In genomic region chr16:15604460-15605390, GRCh38 we compare ENCODE assay signal across 13 cellular contexts. TPM values are rescaled to one million over a fixed set of nuclear protein-coding genes. Genes with fewer than 3 reads are reported as not detected.
DNase-seq lines count a peak whose midpoint lies in the region; ATAC-seq lines count a peak whose summit lies in the region.
"Had no signal": no experiment of that assay in that cellular context is flagged by ENCODE, and none has a peak within 500 bp of the region (broad histone marks: within the 10 kb centered on the region; RNA-seq: fewer than 3 reads in every experiment).

No MANE protein-coding gene starts in this region.

- no peak overlapping the region for H3K4me3 Mint-ChIP-seq in IgD-negative memory B cell
- H3K4me3 Mint-ChIP-seq in activated naive CD8-positive, alpha-beta T cell treated with anti-CD3 and anti-CD28 coated beads for 36 hours = no peak overlapping the region
- H3K4me3 Mint-ChIP-seq: CD8-positive, alpha-beta memory T cell; nephron had no signal

- H3K36me3 Mint-ChIP-seq in IgD-negative memory B cell = no peaks in the 10 kb centered on the region
- H3K36me3 Mint-ChIP-seq in activated naive CD8-positive, alpha-beta T cell treated with anti-CD3 and anti-CD28 coated beads for 36 hours = peaks cover 31% of the 10 kb centered on the region

- H3K27me3 Mint-ChIP-seq in IgD-negative memory B cell = no peaks in the 10 kb centered on the region
- no peaks in the 10 kb centered on the region for H3K27me3 Mint-ChIP-seq in activated naive CD8-positive, alpha-beta T cell treated with anti-CD3 and anti-CD28 coated beads for 36 hours
- H3K27me3 Mint-ChIP-seq: CD8-positive, alpha-beta memory T cell had no signal

- peak overlapping the region in 2 of 3 donors; percentile 31 to 84 for H3K27ac Mint-ChIP-seq in IgD-negative memory B cell
- peak overlapping the region; percentile 50 for H3K27ac Mint-ChIP-seq in activated naive CD8-positive, alpha-beta T cell treated with anti-CD3 and anti-CD28 coated beads for 36 hours
- H3K27ac Mint-ChIP-seq: nephron had no signal

- peak overlapping the region; percentile 16 for H3K4me2 ChIP-seq in skeletal muscle satellite cell (ENCODE audit: low read length)

- H3K9me3 ChIP-seq in skeletal muscle satellite cell (replicated peaks; ENCODE audit: low read length) = no peaks in the 10 kb centered on the region
- H3K9me3 ChIP-seq: breast epithelium had no signal

- no peaks in the 10 kb centered on the region for H3K27me3 ChIP-seq in skeletal muscle satellite cell (ENCODE audit: control insufficient read depth, insufficient read depth, low read length)
- H3K27me3 ChIP-seq: breast epithelium had no signal

- H3K36me3 ChIP-seq in skeletal muscle satellite cell (ENCODE audit: insufficient read depth, low read length) = peaks cover 59% of the 10 kb centered on the region

- H3K9ac ChIP-seq in skeletal muscle satellite cell (ENCODE audit: low read depth, low read length) = no peak overlapping the region

- DNase-seq in activated naive CD8-positive, alpha-beta T cell treated with anti-CD3 and anti-CD28 coated beads for 36 hours = no peak
- DNase-seq in islet precursor cell (peak; percentile 69), posterior vena cava (ENCODE audit: low spot score) (no peak), mucosa of gallbladder (ENCODE audit: low spot score) (no peak)
- DNase-seq: CD8-positive, alpha-beta memory T cell; NCI-H1092; NCI-H345 had no signal

- no peak overlapping the region for H3K4me3 ChIP-seq in skeletal muscle satellite cell (ENCODE audit: low read length)
- H3K4me3 ChIP-seq: breast epithelium had no signal

- H3K4me1 Mint-ChIP-seq in IgD-negative memory B cell = peaks cover 0 to 2% (median 0%) of the 10 kb centered on the region in 3 donors
- no peaks in the 10 kb centered on the region for H3K4me1 Mint-ChIP-seq in activated naive CD8-positive, alpha-beta T cell treated with anti-CD3 and anti-CD28 coated beads for 36 hours
- H3K4me1 Mint-ChIP-seq: nephron had no signal

- no peak for ATAC-seq in HG03432 (IDR thresholded peaks at IDR 0.05; ENCODE audit: unreplicated experiment)
- ATAC-seq: HCT116 had no signal

- peaks cover 25% of the 10 kb centered on the region for H3K4me1 ChIP-seq in skeletal muscle satellite cell (ENCODE audit: control insufficient read depth, insufficient read depth, low read length)
- H3K4me1 ChIP-seq: breast epithelium had no signal

- intact Hi-C loops in posterior vena cava (cut with DNase I) = no loop called here

- H3K9me3 Mint-ChIP-seq in IgD-negative memory B cell = no peaks in the 10 kb centered on the region
- H3K9me3 Mint-ChIP-seq in activated naive CD8-positive, alpha-beta T cell treated with anti-CD3 and anti-CD28 coated beads for 36 hours = no peaks in the 10 kb centered on the region
- H3K9me3 Mint-ChIP-seq: CD8-positive, alpha-beta memory T cell; nephron had no signal

RNA-seq across cellular contexts. Expression of gene MARF1, which starts 38.2 kb away (rescaled TPM):
- polyA plus RNA-seq in IgD-negative memory B cell = 38.4 TPM
- total RNA-seq in activated naive CD8-positive, alpha-beta T cell treated with anti-CD3 and anti-CD28 coated beads for 36 hours = 10 to 100 TPM; 51.0 to 52.1 TPM
- 7.6 and 9.4 TPM in 2 replicates for total RNA-seq in skeletal muscle satellite cell (2012; rRNA removed)
- total RNA-seq in posterior vena cava (10 to 100 TPM; 58.3 to 60.6 TPM), mucosa of gallbladder (92.6 TPM)

RNA-seq across cellular contexts. Expression of gene NDE1, which starts 45.3 kb away (rescaled TPM):
- polyA plus RNA-seq in IgD-negative memory B cell = 79.2 TPM
- total RNA-seq in activated naive CD8-positive, alpha-beta T cell treated with anti-CD3 and anti-CD28 coated beads for 36 hours = 100 to 1,000 TPM; 115 to 117 TPM
- total RNA-seq in skeletal muscle satellite cell (2012; rRNA removed) = 24.9 and 31.4 TPM in 2 replicates
- total RNA-seq in posterior vena cava = 10 to 100 TPM; 32.3 to 38.1 TPM
- total RNA-seq in mucosa of gallbladder = 30.0 TPM
